In the genomic region with DNA sequence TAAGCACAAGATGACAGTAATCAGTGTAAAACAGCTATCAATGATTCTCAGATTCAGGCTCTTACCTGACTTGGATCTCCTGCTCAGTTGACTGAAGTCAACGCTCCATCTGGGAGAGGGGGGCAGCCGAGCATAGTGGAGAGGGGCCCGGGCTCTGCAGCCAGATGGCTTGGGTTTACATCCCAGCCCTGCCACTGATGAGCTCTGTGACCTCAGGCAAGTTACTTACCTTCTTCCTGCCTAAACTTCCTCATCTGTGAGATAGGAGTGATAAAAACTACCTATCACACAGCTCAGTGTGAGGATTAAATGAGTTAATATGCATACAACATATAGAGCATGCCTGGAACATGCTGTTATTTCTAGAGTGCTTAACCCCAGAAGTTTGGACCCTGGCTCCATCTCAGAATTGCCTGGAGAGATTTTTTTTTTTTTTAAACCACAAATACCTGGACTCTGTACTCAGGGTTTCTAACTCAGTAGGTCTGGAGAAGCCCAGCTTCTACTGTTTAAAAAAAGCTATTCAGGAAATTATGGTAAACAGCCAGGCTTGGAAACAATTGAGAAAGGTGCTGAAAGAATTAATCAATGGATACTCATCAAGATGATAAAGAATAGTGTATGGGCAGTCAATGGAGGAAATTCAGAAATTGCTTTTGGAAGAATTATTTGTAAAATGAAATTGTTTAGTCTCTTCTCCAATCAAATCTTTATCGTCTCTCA, we compare ENCODE assay signal across 15 cellular contexts.
DNase-seq lines count a peak whose midpoint lies in the region; ATAC-seq and TF ChIP-seq lines count a peak whose summit lies in the region.
"Had no signal": no experiment of that assay in that cellular context is flagged by ENCODE, and none has a peak within 500 bp of the region (broad histone marks: within the 10 kb centered on the region; RNA-seq: fewer than 3 reads in every experiment).

No MANE protein-coding gene starts in this region.

- peaks cover 3% of the 10 kb centered on the region; the same call in 1 of the 2 replicates for H3K9me2 ChIP-seq in GM23338 (ENCODE audit: insufficient read depth)

- no peaks in the 10 kb centered on the region for H4K20me1 ChIP-seq in GM23338 (replicated peaks; ENCODE audit: insufficient read depth)

- H3K4me1 Mint-ChIP-seq in activated CD4-positive, alpha-beta T cell treated with anti-CD3 and anti-CD28 coated beads, Interleukin-2, amount 10 ng/mL, durations not matched to agents 7 days and 5 days: peaks cover 81% of the 10 kb centered on the region
- H3K4me1 Mint-ChIP-seq in GM23338 (peaks cover 35% of the 10 kb centered on the region), endothelial cell (ENCODE audit: unreplicated experiment) (peaks cover 42% of the 10 kb centered on the region), MCF 10A (ENCODE audit: insufficient read depth, unreplicated experiment) (no peaks in the 10 kb centered on the region)
- peaks cover 77% of the 10 kb centered on the region for H3K4me1 Mint-ChIP-seq in activated T-helper 1 cell treated with anti-CD3 and anti-CD28 coated beads, Interleukin-12 subunit alpha, Interleukin-12 subunit beta, Interleukin-2, Interleukin-4 antibody, amounts not matched to agents 30 ng/mL and 10 ng/mL and 1 ng/mL, durations not matched to agents 14 hours and 24 hours and 36 hours (ENCODE audit: low read depth)

- H3K27me3 Mint-ChIP-seq in activated CD4-positive, alpha-beta T cell treated with anti-CD3 and anti-CD28 coated beads, Interleukin-2, amount 10 ng/mL, durations not matched to agents 7 days and 5 days: no peaks in the 10 kb centered on the region
- H3K27me3 Mint-ChIP-seq in GM23338 (ENCODE audit: insufficient read depth, low read depth, poor library complexity): peaks cover 3% of the 10 kb centered on the region
- no peaks in the 10 kb centered on the region for H3K27me3 Mint-ChIP-seq in activated T-helper 1 cell treated with anti-CD3 and anti-CD28 coated beads, Interleukin-12 subunit alpha, Interleukin-12 subunit beta, Interleukin-2, Interleukin-4 antibody, amounts not matched to agents 30 ng/mL and 10 ng/mL and 1 ng/mL, durations not matched to agents 14 hours and 24 hours and 36 hours (ENCODE audit: insufficient read depth)
- H3K27me3 Mint-ChIP-seq in endothelial cell (ENCODE audit: unreplicated experiment): no peaks in the 10 kb centered on the region
- no peaks in the 10 kb centered on the region for H3K27me3 Mint-ChIP-seq in MCF 10A (ENCODE audit: insufficient read depth, unreplicated experiment)

- H3K27me3 ChIP-seq in GM23338 (ENCODE audit: insufficient read depth): 0 out of 2 replicates have a peak, but pooled peaks cover 7% of the 10 kb centered on the region
- H3K27me3 ChIP-seq: vagina had no signal

- POLR2A ChIA-PET in activated CD4-positive, alpha-beta T cell treated with anti-CD3 and anti-CD28 coated beads, Interleukin-2, amount 10 ng/mL, durations not matched to agents 7 days and 5 days (lab: Charles Lee): no interaction called here
- POLR2A ChIA-PET in MCF 10A (lab: Yijun Ruan, JAX): interaction anchor here (0.6 to 1.2 kb wide), 3 partner anchors 37 to 163 kb away, joined by 3 to 4 read pairs (median 3); no protein-coding TSS in a partner anchor

- H3K27ac Mint-ChIP-seq in activated CD4-positive, alpha-beta T cell treated with anti-CD3 and anti-CD28 coated beads, Interleukin-2, amount 10 ng/mL, durations not matched to agents 7 days and 5 days: peak overlapping the region; percentile 94
- H3K27ac Mint-ChIP-seq in GM23338 (no peak overlapping the region), endothelial cell (ENCODE audit: unreplicated experiment) (no peak overlapping the region), MCF 10A (ENCODE audit: low read depth, unreplicated experiment) (no peak overlapping the region)
- peak overlapping the region; percentile 97 for H3K27ac Mint-ChIP-seq in activated T-helper 1 cell treated with anti-CD3 and anti-CD28 coated beads, Interleukin-12 subunit alpha, Interleukin-12 subunit beta, Interleukin-2, Interleukin-4 antibody, amounts not matched to agents 30 ng/mL and 10 ng/mL and 1 ng/mL, durations not matched to agents 14 hours and 24 hours and 36 hours
- H3K27ac Mint-ChIP-seq: effector memory CD8-positive, alpha-beta T cell had no signal

- H3K4me1 ChIP-seq in GM23338 (ENCODE audit: insufficient read depth): peaks cover 17% of the 10 kb centered on the region

- H3K27ac ChIP-seq in GM23338 (ENCODE audit: low read depth): no peak overlapping the region
- H3K27ac ChIP-seq: vagina had no signal

- no peak for DNase-seq in activated CD4-positive, alpha-beta T cell treated with anti-CD3 and anti-CD28 coated beads, Interleukin-2, amount 10 ng/mL, durations not matched to agents 7 days and 5 days
- no peak for DNase-seq in activated CD4-positive, alpha-beta T cell treated with anti-CD3 and anti-CD28 coated beads for 4 hours
- no peak for DNase-seq in GM23338 (ENCODE audit: low spot score)
- DNase-seq in activated T-helper 1 cell treated with anti-CD3 and anti-CD28 coated beads, Interleukin-12 subunit alpha, Interleukin-12 subunit beta, Interleukin-2, Interleukin-4 antibody, amounts not matched to agents 30 ng/mL and 10 ng/mL and 1 ng/mL, durations not matched to agents 14 hours and 24 hours and 36 hours (ENCODE audit: low spot score): no peak
- peak; percentile 41 for DNase-seq in renal cortical epithelial cell (ENCODE audit: low read depth)
- DNase-seq in DMS79 treated with DMSO at 0.1 percent for 48 hours (lab: John Stamatoyannopoulos, UW): no peak
- DNase-seq in endothelial cell (ENCODE audit: low spot score): no peak
- no peak for DNase-seq in MCF 10A (ENCODE audit: unreplicated experiment)
- DNase-seq: activated CD8-positive, alpha-beta memory T cell treated with anti-CD3 and anti-CD28 coated beads for 24 hours; activated gamma-delta T cell; central memory CD4-positive, alpha-beta T cell; effector memory CD8-positive, alpha-beta T cell; KG1; NCI-H1930 had no signal

- H3K36me3 ChIP-seq in GM23338 (ENCODE audit: insufficient read depth): no peaks in the 10 kb centered on the region
- H3K36me3 ChIP-seq: vagina had no signal

- H3K36me3 Mint-ChIP-seq in activated CD4-positive, alpha-beta T cell treated with anti-CD3 and anti-CD28 coated beads, Interleukin-2, amount 10 ng/mL, durations not matched to agents 7 days and 5 days (ENCODE audit: low read depth): peaks cover 22% of the 10 kb centered on the region
- H3K36me3 Mint-ChIP-seq in GM23338 (ENCODE audit: low read depth) (no peaks in the 10 kb centered on the region), endothelial cell (ENCODE audit: low read depth, unreplicated experiment) (no peaks in the 10 kb centered on the region), MCF 10A (ENCODE audit: insufficient read depth, unreplicated experiment) (peaks cover 10% of the 10 kb centered on the region)
- peaks cover 2% of the 10 kb centered on the region for H3K36me3 Mint-ChIP-seq in activated T-helper 1 cell treated with anti-CD3 and anti-CD28 coated beads, Interleukin-12 subunit alpha, Interleukin-12 subunit beta, Interleukin-2, Interleukin-4 antibody, amounts not matched to agents 30 ng/mL and 10 ng/mL and 1 ng/mL, durations not matched to agents 14 hours and 24 hours and 36 hours (ENCODE audit: low read depth)

- H3K4me3 Mint-ChIP-seq in activated CD4-positive, alpha-beta T cell treated with anti-CD3 and anti-CD28 coated beads, Interleukin-2, amount 10 ng/mL, durations not matched to agents 7 days and 5 days: peak overlapping the region; percentile 78
- no peak overlapping the region for H3K4me3 Mint-ChIP-seq in GM23338
- H3K4me3 Mint-ChIP-seq in activated T-helper 1 cell treated with anti-CD3 and anti-CD28 coated beads, Interleukin-12 subunit alpha, Interleukin-12 subunit beta, Interleukin-2, Interleukin-4 antibody, amounts not matched to agents 30 ng/mL and 10 ng/mL and 1 ng/mL, durations not matched to agents 14 hours and 24 hours and 36 hours: peak overlapping the region; percentile 81
- H3K4me3 Mint-ChIP-seq in endothelial cell (ENCODE audit: unreplicated experiment): no peak overlapping the region
- no peak overlapping the region for H3K4me3 Mint-ChIP-seq in MCF 10A (ENCODE audit: unreplicated experiment)
- H3K4me3 Mint-ChIP-seq: effector memory CD8-positive, alpha-beta T cell had no signal

- no TSS peak for BruUV-seq in MCF 10A (replicated peaks; lab: Mats Ljungman, UMichigan)

- TF ChIP-seq CTCF in GM23338 (conservative IDR thresholded peaks at IDR 0.05; ENCODE audit: low read depth in 2 of 2) (no peak), endothelial cell (IDR thresholded peaks at IDR 0.05; ENCODE audit: unreplicated experiment) (no peak), MCF 10A (IDR thresholded peaks at IDR 0.05; ENCODE audit: unreplicated experiment) (no peak)

- H3K4me3 ChIP-seq in GM23338: no peak overlapping the region
- H3K4me3 ChIP-seq: vagina had no signal

- CTCF ChIA-PET in activated CD4-positive, alpha-beta T cell treated with anti-CD3 and anti-CD28 coated beads, Interleukin-2, amount 10 ng/mL, durations not matched to agents 7 days and 5 days (lab: Charles Lee): interaction anchor here (0.8 to 1.8 kb wide), 3 partner anchors 13 to 225 kb away, joined by 3 to 5 read pairs (median 3); no protein-coding TSS in a partner anchor
- CTCF ChIA-PET in MCF 10A (lab: Yijun Ruan, JAX): no interaction called here

- peak overlapping the region; percentile 52; the same call in 1 of the 2 replicates for H2AFZ ChIP-seq in GM23338

- no peaks in the 10 kb centered on the region for H3K79me2 ChIP-seq in GM23338 (replicated peaks; ENCODE audit: insufficient read depth)

- no peak for ATAC-seq in GM23338
- ATAC-seq: effector memory CD8-positive, alpha-beta T cell had no signal

- no peak overlapping the region for H3K4me2 ChIP-seq in GM23338

- no peaks in the 10 kb centered on the region for H3F3A ChIP-seq in GM23338 (replicated peaks; ENCODE audit: low read depth)

- H3K9me3 Mint-ChIP-seq in activated CD4-positive, alpha-beta T cell treated with anti-CD3 and anti-CD28 coated beads, Interleukin-2, amount 10 ng/mL, durations not matched to agents 7 days and 5 days: no peaks in the 10 kb centered on the region
- H3K9me3 Mint-ChIP-seq in GM23338: no peaks in the 10 kb centered on the region
- no peaks in the 10 kb centered on the region for H3K9me3 Mint-ChIP-seq in activated T-helper 1 cell treated with anti-CD3 and anti-CD28 coated beads, Interleukin-12 subunit alpha, Interleukin-12 subunit beta, Interleukin-2, Interleukin-4 antibody, amounts not matched to agents 30 ng/mL and 10 ng/mL and 1 ng/mL, durations not matched to agents 14 hours and 24 hours and 36 hours
- no peaks in the 10 kb centered on the region for H3K9me3 Mint-ChIP-seq in endothelial cell (ENCODE audit: unreplicated experiment)
- peaks cover 1% of the 10 kb centered on the region for H3K9me3 Mint-ChIP-seq in MCF 10A (ENCODE audit: unreplicated experiment)
- H3K9me3 Mint-ChIP-seq: effector memory CD8-positive, alpha-beta T cell had no signal

- intact Hi-C loops in activated T-helper 1 cell treated with anti-CD3 and anti-CD28 coated beads, Interleukin-12 subunit alpha, Interleukin-12 subunit beta, Interleukin-2, Interleukin-4 antibody, amounts not matched to agents 30 ng/mL and 10 ng/mL and 1 ng/mL, durations not matched to agents 14 hours and 24 hours and 36 hours (cut with micrococcal nuclease): no loop called here
- intact Hi-C loops in MCF 10A (cut with micrococcal nuclease): no loop called here

TF ChIP-seq in GM23338, 12 proteins besides CTCF, POLR2A, EP300 and RAD21 (continues in another document):
- TF ChIP-seq EZH2phosphoT487 (IDR thresholded peaks at IDR 0.05; ENCODE audit: unreplicated experiment) (no peak), EZH2 (IDR thresholded peaks at IDR 0.05; ENCODE audit: low read depth, unreplicated experiment) (no peak)

Comparison
In these comparisons a context has a peak if more than half of its experiments do, and no peak if none do; other contexts are left out.
1. H3K27ac Mint-ChIP-seq: peak in activated CD4-positive, alpha-beta T cell treated with anti-CD3 and anti-CD28 coated beads, Interleukin-2, amount 10 ng/mL, durations not matched to agents 7 days and 5 days (single experiment) and activated T-helper 1 cell treated with anti-CD3 and anti-CD28 coated beads, Interleukin-12 subunit alpha, Interleukin-12 subunit beta, Interleukin-2, Interleukin-4 antibody, amounts not matched to agents 30 ng/mL and 10 ng/mL and 1 ng/mL, durations not matched to agents 14 hours and 24 hours and 36 hours (single experiment); none in GM23338 (single experiment), endothelial cell (single experiment) and MCF 10A (single experiment).
2. H3K4me3 Mint-ChIP-seq: peak in activated CD4-positive, alpha-beta T cell treated with anti-CD3 and anti-CD28 coated beads, Interleukin-2, amount 10 ng/mL, durations not matched to agents 7 days and 5 days (single experiment) and activated T-helper 1 cell treated with anti-CD3 and anti-CD28 coated beads, Interleukin-12 subunit alpha, Interleukin-12 subunit beta, Interleukin-2, Interleukin-4 antibody, amounts not matched to agents 30 ng/mL and 10 ng/mL and 1 ng/mL, durations not matched to agents 14 hours and 24 hours and 36 hours (single experiment); none in GM23338 (single experiment), endothelial cell (single experiment) and MCF 10A (single experiment).